In genomic region chr1:103744449-103744848, GRCh38 we compare ENCODE assay signal across 7 cellular contexts. TPM values are rescaled to one million over a fixed set of nuclear protein-coding genes. Genes with fewer than 3 reads are reported as not detected.
"Had no signal": no experiment of that assay in that cellular context is flagged by ENCODE, and none has a peak within 500 bp of the region (broad histone marks: within the 10 kb centered on the region; RNA-seq: fewer than 3 reads in every experiment).

No MANE protein-coding gene starts in this region.

RNA-seq across cellular contexts. Expression of gene AMY1C, which starts 5.2 kb away (rescaled TPM):
- total RNA-seq: GM23248, GM23338, H1, H4, H7, H9, HFFc6 had no signal

RNA-seq across cellular contexts. Expression of gene AMY1B, which starts 48.4 kb away (rescaled TPM):
- total RNA-seq: GM23248, GM23338, H1, H4, H7, H9, HFFc6 had no signal
